In the genomic region with DNA sequence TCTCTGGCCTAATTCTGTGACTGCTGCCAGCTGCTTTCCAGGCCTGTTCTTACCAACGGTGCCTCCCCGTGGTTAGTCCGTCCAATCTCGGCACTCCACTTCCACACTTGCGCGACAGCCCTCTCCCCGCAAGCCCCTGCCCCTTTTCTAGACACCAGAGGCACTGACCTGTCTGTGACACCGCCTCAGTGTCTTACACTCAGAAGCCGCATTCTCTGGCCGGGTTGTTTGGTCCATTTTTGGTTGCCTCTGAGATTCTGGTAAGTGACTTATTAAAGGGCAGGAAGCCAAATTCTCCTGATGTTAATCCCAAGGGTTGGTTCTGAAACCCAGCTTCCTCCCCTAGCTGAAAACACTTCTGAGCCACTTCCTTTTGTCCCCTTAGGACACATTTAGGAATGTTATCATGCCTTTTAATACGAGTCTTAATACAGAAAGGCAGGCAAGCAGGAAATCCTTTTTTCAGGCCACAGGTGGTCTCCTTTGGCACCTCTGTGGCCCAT, we compare ENCODE assay signal across 8 cellular contexts. TPM values are rescaled to one million over a fixed set of nuclear protein-coding genes. Genes with fewer than 3 reads are reported as not detected.
DNase-seq lines count a peak whose midpoint lies in the region; ATAC-seq and TF ChIP-seq lines count a peak whose summit lies in the region.

No MANE protein-coding gene starts in this region.

- peak; percentile 0 for ATAC-seq in body of pancreas
- no peak for ATAC-seq in HG03432 (IDR thresholded peaks at IDR 0.05; ENCODE audit: unreplicated experiment)
- no peak for ATAC-seq in GM21526 (IDR thresholded peaks at IDR 0.05; ENCODE audit: low FRiP score, unreplicated experiment)

- TF ChIP-seq CTCF in GM12875 (IDR thresholded peaks at IDR 0.05; ENCODE audit: borderline replicate concordance, insufficient read depth, low read depth, low read length): no peak
- no peak for TF ChIP-seq CTCF in body of pancreas (IDR thresholded peaks at IDR 0.05)

- peak; percentile 68 for DNase-seq in RPMI7951 (ENCODE audit: low read depth)
- DNase-seq in body of pancreas: peak; percentile 57 to 65 (median 64)
- peak; percentile 70 for DNase-seq in iris pigment epithelial cell (ENCODE audit: low read depth)
- DNase-seq in kidney glomerular epithelial cell (lab: John Stamatoyannopoulos, UW): no peak

- no peaks in the 10 kb centered on the region for H3K36me3 ChIP-seq in body of pancreas (replicated peaks in 1 of 2; ENCODE audit: insufficient read depth in 1 of 2, low read depth in 2 of 2)

- H3K4me1 ChIP-seq in body of pancreas: peaks cover 29% of the 10 kb centered on the region

- TF ChIP-seq POLR2A in body of pancreas (IDR thresholded peaks at IDR 0.05): no peak

- peak overlapping the region; percentile 83 to 98 (median 94) for H3K27ac ChIP-seq in body of pancreas
- H3K27ac ChIP-seq in skin epidermis: peak overlapping the region; percentile 73 to 97 (median 90)

- no peaks in the 10 kb centered on the region for H3K27me3 ChIP-seq in body of pancreas

- H3K4me3 ChIP-seq in GM12875 (ENCODE audit: low read depth, low read length): peak overlapping the region; percentile 56
- H3K4me3 ChIP-seq in body of pancreas: no peak overlapping the region
- H3K4me3 ChIP-seq in skin epidermis: peak overlapping the region; percentile 28 to 94 (median 72)

- no peaks in the 10 kb centered on the region for H3K9me3 ChIP-seq in body of pancreas

- intact Hi-C loops in body of pancreas (cut with DNase I): no loop called here

- WGBS in body of pancreas, 2 donors: 6 to 7% methylated on average over 11 of the region's 11 CpGs

RNA-seq across cellular contexts. Expression of gene AKTIP, which starts 1.2 kb away (rescaled TPM):
- 24.3 and 24.6 TPM in 2 replicates for total RNA-seq in RPMI7951 (2014; rRNA removed; shearing (Covaris generic))
- total RNA-seq in body of pancreas: 10 to 100 TPM; 32.2 to 40.5 TPM

Comparison
In these comparisons a context has a peak if more than half of its experiments do, and no peak if none do; other contexts are left out.
1. H3K4me3 ChIP-seq: peak in GM12875 (single experiment) and skin epidermis (7 of 7); none in body of pancreas (0 of 2).